Comparison of ENCODE assay signal across 3 cellular contexts in the genomic region with DNA sequence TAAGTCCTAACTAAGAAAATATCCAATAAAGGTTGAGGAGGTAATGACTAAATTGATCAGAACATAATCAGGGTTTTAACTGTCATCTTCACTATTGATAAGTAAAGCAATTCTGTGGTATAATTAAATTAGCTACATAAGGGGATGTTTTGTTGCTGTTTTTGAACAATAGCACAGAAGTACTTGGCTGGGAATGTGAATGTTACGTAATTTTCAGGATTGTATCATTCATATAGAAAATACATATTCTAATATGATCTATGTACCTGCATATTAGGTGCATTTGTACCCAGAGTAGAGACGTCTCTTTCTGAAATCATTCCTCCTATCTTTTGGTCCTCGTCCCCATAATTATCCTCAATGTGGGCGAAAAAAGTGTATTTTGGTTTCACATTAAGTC.
TF ChIP-seq lines count a peak whose summit lies in the region.

No MANE protein-coding gene starts in this region.

TF ChIP-seq in A549, 52 proteins besides CTCF, POLR2A, EP300 and RAD21 (continued from another document):
- no peak for TF ChIP-seq KDM5A (IDR thresholded peaks at IDR 0.05)
- TF ChIP-seq, protein P1, sequence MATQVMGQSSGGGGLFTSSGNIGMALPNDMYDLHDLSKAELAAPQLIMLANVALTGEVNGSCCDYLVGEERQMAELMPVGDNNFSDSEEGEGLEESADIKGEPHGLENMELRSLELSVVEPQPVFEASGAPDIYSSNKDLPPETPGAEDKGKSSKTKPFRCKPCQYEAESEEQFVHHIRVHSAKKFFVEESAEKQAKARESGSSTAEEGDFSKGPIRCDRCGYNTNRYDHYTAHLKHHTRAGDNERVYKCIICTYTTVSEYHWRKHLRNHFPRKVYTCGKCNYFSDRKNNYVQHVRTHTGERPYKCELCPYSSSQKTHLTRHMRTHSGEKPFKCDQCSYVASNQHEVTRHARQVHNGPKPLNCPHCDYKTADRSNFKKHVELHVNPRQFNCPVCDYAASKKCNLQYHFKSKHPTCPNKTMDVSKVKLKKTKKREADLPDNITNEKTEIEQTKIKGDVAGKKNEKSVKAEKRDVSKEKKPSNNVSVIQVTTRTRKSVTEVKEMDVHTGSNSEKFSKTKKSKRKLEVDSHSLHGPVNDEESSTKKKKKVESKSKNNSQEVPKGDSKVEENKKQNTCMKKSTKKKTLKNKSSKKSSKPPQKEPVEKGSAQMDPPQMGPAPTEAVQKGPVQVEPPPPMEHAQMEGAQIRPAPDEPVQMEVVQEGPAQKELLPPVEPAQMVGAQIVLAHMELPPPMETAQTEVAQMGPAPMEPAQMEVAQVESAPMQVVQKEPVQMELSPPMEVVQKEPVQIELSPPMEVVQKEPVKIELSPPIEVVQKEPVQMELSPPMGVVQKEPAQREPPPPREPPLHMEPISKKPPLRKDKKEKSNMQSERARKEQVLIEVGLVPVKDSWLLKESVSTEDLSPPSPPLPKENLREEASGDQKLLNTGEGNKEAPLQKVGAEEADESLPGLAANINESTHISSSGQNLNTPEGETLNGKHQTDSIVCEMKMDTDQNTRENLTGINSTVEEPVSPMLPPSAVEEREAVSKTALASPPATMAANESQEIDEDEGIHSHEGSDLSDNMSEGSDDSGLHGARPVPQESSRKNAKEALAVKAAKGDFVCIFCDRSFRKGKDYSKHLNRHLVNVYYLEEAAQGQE (IDR thresholded peaks at IDR 0.05) = no peak
TF ChIP-seq in A549: peak in this region for 0.

TF ChIP-seq in IMR-90, 13 proteins besides CTCF, POLR2A, EP300 and RAD21 (continued from another document):
- TF ChIP-seq CHD1 (IDR thresholded peaks at IDR 0.05; ENCODE audit: low read depth, low read length) = no peak
- TF ChIP-seq, protein P2, sequence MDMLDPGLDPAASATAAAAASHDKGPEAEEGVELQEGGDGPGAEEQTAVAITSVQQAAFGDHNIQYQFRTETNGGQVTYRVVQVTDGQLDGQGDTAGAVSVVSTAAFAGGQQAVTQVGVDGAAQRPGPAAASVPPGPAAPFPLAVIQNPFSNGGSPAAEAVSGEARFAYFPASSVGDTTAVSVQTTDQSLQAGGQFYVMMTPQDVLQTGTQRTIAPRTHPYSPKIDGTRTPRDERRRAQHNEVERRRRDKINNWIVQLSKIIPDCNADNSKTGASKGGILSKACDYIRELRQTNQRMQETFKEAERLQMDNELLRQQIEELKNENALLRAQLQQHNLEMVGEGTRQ (IDR thresholded peaks at IDR 0.05; ENCODE audit: low read depth, low read length) = no peak
- no peak for TF ChIP-seq BHLHE40 (IDR thresholded peaks at IDR 0.05; ENCODE audit: low read depth, low read length)
- TF ChIP-seq CEBPB (IDR thresholded peaks at IDR 0.05; ENCODE audit: low read depth, low read length) = peak; percentile 56
- TF ChIP-seq MAZ (IDR thresholded peaks at IDR 0.05; ENCODE audit: borderline replicate concordance, low read depth, low read length) = no peak
- TF ChIP-seq MXI1 (IDR thresholded peaks at IDR 0.05; ENCODE audit: borderline replicate concordance, low read depth, low read length) = no peak
- TF ChIP-seq SMC3 (IDR thresholded peaks at IDR 0.05; ENCODE audit: low read depth, low read length) = no peak

TF ChIP-seq in liver, 16 proteins besides CTCF, POLR2A, EP300 and RAD21:
- TF ChIP-seq, protein P1 (IDR thresholded peaks at IDR 0.05) = no peak
- TF ChIP-seq FOXA2 (IDR thresholded peaks at IDR 0.05) = no peak
- no peak for TF ChIP-seq HNF4G (IDR thresholded peaks at IDR 0.05)
- TF ChIP-seq GABPA (IDR thresholded peaks at IDR 0.05 in 1 of 2, conservative IDR thresholded peaks at IDR 0.05 in 1 of 2) = no peak
- TF ChIP-seq FOXA1 (IDR thresholded peaks at IDR 0.05) = no peak
- no peak for TF ChIP-seq YY1 (IDR thresholded peaks at IDR 0.05)
- TF ChIP-seq SP1 (IDR thresholded peaks at IDR 0.05) = no peak
